Comparison of ENCODE assay signal across 26 cellular contexts in genomic region chr1:201605385-201605747, GRCh38.
A peak's percentile ranks its signal among the peaks of the same experiment; 100 is the strongest.
DNase-seq lines count a peak whose midpoint lies in the region; ATAC-seq and TF ChIP-seq lines count a peak whose summit lies in the region.
"Had no signal": no experiment of that assay in that cellular context is flagged by ENCODE, and none has a peak within 500 bp of the region (broad histone marks: within the 10 kb centered on the region; RNA-seq: fewer than 3 reads in every experiment).

No MANE protein-coding gene starts in this region.

- CTCF ChIA-PET in mammary epithelial cell (lab: Charles Lee; ENCODE audit: low non-redundant PET), result no interaction called here

- no peak overlapping the region for H3K4me2 ChIP-seq in mammary epithelial cell (ENCODE audit: insufficient read depth, low read depth, low read length)

- H3K4me3 Mint-ChIP-seq in HFFc6 (no peak overlapping the region), glutamatergic neuron (ENCODE audit: unreplicated experiment) (peak overlapping the region; percentile 59)
- H3K4me3 Mint-ChIP-seq: activated CD4-positive, alpha-beta memory T cell treated with anti-CD3 and anti-CD28 coated beads for 36 hours; CD14-positive monocyte; mesothelial cell of epicardium; naive thymus-derived CD8-positive, alpha-beta T cell; stimulated activated naive B cell treated with anti-CD40 and anti-IgM and Interleukin-4, amounts not matched to agents 10 μg/mL and 1 μg/mL and 100 μg/mL, for 72 hours had no signal

- DNase-seq in HFFc6, result no peak
- no peak for DNase-seq in adipocyte (ENCODE audit: low read depth)
- DNase-seq in glutamatergic neuron, result no peak
- DNase-seq in activated T-cell treated with anti-CD3 and anti-CD28 coated beads, Interleukin-2, amount 50 U/mL, for 48 hours, result no peak
- no peak for DNase-seq in mammary epithelial cell
- DNase-seq: activated CD4-positive, alpha-beta memory T cell treated with anti-CD3 and anti-CD28 coated beads for 36 hours; activated CD4-positive, CD25-positive, alpha-beta regulatory T cell; activated effector memory CD4-positive, alpha-beta T cell treated with anti-CD3 and anti-CD28 coated beads, Interleukin-2, amount 50 U/mL, for 16 hours; body of pancreas; cortex of kidney; esophagus squamous epithelium; Karpas-422; left ventricle myocardium inferior; naive thymus-derived CD8-positive, alpha-beta T cell; NCI-H1694 treated with DMSO at 0.1 percent for 48 hours; NCI-H526 treated with DMSO at 0.1 percent for 48 hours; ovary; stimulated activated CD4-positive, alpha-beta T cell treated with anti-CD3 and anti-CD28 coated beads, Interleukin-4, amount 100 ng/mL, for 1 hour; stimulated activated naive B cell treated with anti-CD40 and anti-IgM and Interleukin-4, amounts not matched to agents 10 μg/mL and 1 μg/mL and 100 μg/mL, for 72 hours had no signal

- ATAC-seq in HG02763 (IDR thresholded peaks at IDR 0.05; ENCODE audit: unreplicated experiment) (no peak), GM18858 (IDR thresholded peaks at IDR 0.05; ENCODE audit: unreplicated experiment) (no peak)
- ATAC-seq: body of pancreas; gastroesophageal sphincter; naive thymus-derived CD8-positive, alpha-beta T cell had no signal

- H3K36me3 ChIP-seq in adipocyte (ENCODE audit: control insufficient read depth, insufficient read depth, low read length, severe bottlenecking) (no peaks in the 10 kb centered on the region), mammary epithelial cell (ENCODE audit: insufficient read depth, low read length) (no peaks in the 10 kb centered on the region)
- H3K36me3 ChIP-seq: esophagus squamous epithelium, gastroesophageal sphincter, left ventricle myocardium inferior, ovary, thoracic aorta had no signal

- H3K79me2 ChIP-seq in mammary epithelial cell (ENCODE audit: insufficient read depth, low read length), result no peaks in the 10 kb centered on the region

- H3K27ac ChIP-seq in 22Rv1 (peak overlapping the region; percentile 79), mammary epithelial cell (ENCODE audit: insufficient read depth, low read depth, low read length) (no peak overlapping the region)
- H3K27ac ChIP-seq: body of pancreas, gastroesophageal sphincter, left ventricle myocardium inferior, ovary, thoracic aorta had no signal

- H3K27me3 Mint-ChIP-seq in HFFc6 (ENCODE audit: insufficient read depth) (peaks cover 2% of the 10 kb centered on the region; the same call in 1 of the 2 replicates), glutamatergic neuron (ENCODE audit: unreplicated experiment) (peaks cover 2% of the 10 kb centered on the region)
- H3K27me3 Mint-ChIP-seq: activated CD4-positive, alpha-beta memory T cell treated with anti-CD3 and anti-CD28 coated beads for 36 hours had no signal

- no peaks in the 10 kb centered on the region for H3K9me3 ChIP-seq in adipocyte (ENCODE audit: control insufficient read depth, low read length)
- no peaks in the 10 kb centered on the region for H3K9me3 ChIP-seq in mammary epithelial cell (replicated peaks; ENCODE audit: insufficient read depth, low read length)
- H3K9me3 ChIP-seq: body of pancreas, esophagus squamous epithelium, gastroesophageal sphincter, left ventricle myocardium inferior, ovary, thoracic aorta had no signal

- H3K27ac Mint-ChIP-seq in HFFc6 (peak overlapping the region; percentile 70; the same call in 1 of the 2 replicates), glutamatergic neuron (ENCODE audit: unreplicated experiment) (no peak overlapping the region)
- H3K27ac Mint-ChIP-seq: activated CD4-positive, alpha-beta memory T cell treated with anti-CD3 and anti-CD28 coated beads for 36 hours; CD14-positive monocyte; mesothelial cell of epicardium; naive thymus-derived CD8-positive, alpha-beta T cell; stimulated activated naive B cell treated with anti-CD40 and anti-IgM and Interleukin-4, amounts not matched to agents 10 μg/mL and 1 μg/mL and 100 μg/mL, for 72 hours had no signal

- intact Hi-C loops in mammary epithelial cell (cut with micrococcal nuclease), result no loop called here

- in situ Hi-C loops in mammary epithelial cell (cut with MboI; ENCODE audit: low sequenced_read_pairs in 2 of 2), result no loop called here

- H3K9ac ChIP-seq in adipocyte (ENCODE audit: low read length), result peak overlapping the region; percentile 61
- H3K9ac ChIP-seq in mammary epithelial cell (ENCODE audit: insufficient read depth, low read length), result no peak overlapping the region

- H4K20me1 ChIP-seq in mammary epithelial cell (ENCODE audit: insufficient read depth, low read length), result no peaks in the 10 kb centered on the region

- H3K36me3 Mint-ChIP-seq in HFFc6 (ENCODE audit: low read depth) (peaks cover 10% of the 10 kb centered on the region; the same call in 1 of the 2 replicates), glutamatergic neuron (ENCODE audit: unreplicated experiment) (no peaks in the 10 kb centered on the region)
- H3K36me3 Mint-ChIP-seq: activated CD4-positive, alpha-beta memory T cell treated with anti-CD3 and anti-CD28 coated beads for 36 hours; CD14-positive monocyte; mesothelial cell of epicardium; naive thymus-derived CD8-positive, alpha-beta T cell; stimulated activated naive B cell treated with anti-CD40 and anti-IgM and Interleukin-4, amounts not matched to agents 10 μg/mL and 1 μg/mL and 100 μg/mL, for 72 hours had no signal

- H3K4me1 ChIP-seq in adipocyte (ENCODE audit: control insufficient read depth, insufficient read depth, low read length) (peaks cover 59% of the 10 kb centered on the region), mammary epithelial cell (ENCODE audit: insufficient read depth, low read length) (no peaks in the 10 kb centered on the region)

- H3K4me3 ChIP-seq in adipocyte (ENCODE audit: low read length) (no peak overlapping the region), mammary epithelial cell (replicated peaks in 1 of 3; ENCODE audit: insufficient read depth in 1 of 3, low read depth in 2 of 3, low read length in 3 of 3) (no peak overlapping the region)
- H3K4me3 ChIP-seq: body of pancreas, esophagus squamous epithelium, gastroesophageal sphincter, left ventricle myocardium inferior, ovary, thoracic aorta had no signal

- TF ChIP-seq CTCF in 22Rv1 (IDR thresholded peaks at IDR 0.05) (no peak), HFFc6 (IDR thresholded peaks at IDR 0.05) (no peak), glutamatergic neuron (IDR thresholded peaks at IDR 0.05; ENCODE audit: partially characterized antibody, unreplicated experiment) (no peak), mammary epithelial cell (conservative IDR thresholded peaks at IDR 0.05 in 1 of 2, IDR thresholded peaks at IDR 0.05 in 1 of 2; ENCODE audit: extremely low read depth in 1 of 2, insufficient read depth in 1 of 2, low read depth in 1 of 2, low read length in 2 of 2) (no peak)

- dilution Hi-C loops in mammary epithelial cell (cut with HindIII; ENCODE audit: low sequenced_read_pairs), result no loop called here

- no peak overlapping the region for H2AFZ ChIP-seq in mammary epithelial cell (ENCODE audit: low read depth, low read length)

- H3K27me3 ChIP-seq in adipocyte (replicated peaks; ENCODE audit: control insufficient read depth, insufficient read depth, low read length) (no peaks in the 10 kb centered on the region), mammary epithelial cell (ENCODE audit: insufficient read depth, low read length) (no peaks in the 10 kb centered on the region)
- H3K27me3 ChIP-seq: body of pancreas, esophagus squamous epithelium, gastroesophageal sphincter, ovary had no signal

- BruUV-seq in mammary epithelial cell (replicated peaks; lab: Mats Ljungman, UMichigan), result no TSS peak

- 75% methylated on average over 2 of the region's 2 CpGs for WGBS in mammary epithelial cell (ENCODE audit: low coverage, missing lambda C conversion rate)

- no peaks in the 10 kb centered on the region for H3K9me3 Mint-ChIP-seq in HFFc6
- H3K9me3 Mint-ChIP-seq in glutamatergic neuron (ENCODE audit: unreplicated experiment), result no peaks in the 10 kb centered on the region
- H3K9me3 Mint-ChIP-seq: activated CD4-positive, alpha-beta memory T cell treated with anti-CD3 and anti-CD28 coated beads for 36 hours; mesothelial cell of epicardium; naive thymus-derived CD8-positive, alpha-beta T cell; stimulated activated naive B cell treated with anti-CD40 and anti-IgM and Interleukin-4, amounts not matched to agents 10 μg/mL and 1 μg/mL and 100 μg/mL, for 72 hours had no signal

- H3K4me1 Mint-ChIP-seq in HFFc6 (ENCODE audit: low read depth), result peaks cover 84% of the 10 kb centered on the region
- peaks cover 20% of the 10 kb centered on the region for H3K4me1 Mint-ChIP-seq in glutamatergic neuron (ENCODE audit: low read depth, unreplicated experiment)
- H3K4me1 Mint-ChIP-seq: mesothelial cell of epicardium; naive thymus-derived CD8-positive, alpha-beta T cell had no signal
